24 cellular contexts compared by ENCODE assay signal in the genomic region with DNA sequence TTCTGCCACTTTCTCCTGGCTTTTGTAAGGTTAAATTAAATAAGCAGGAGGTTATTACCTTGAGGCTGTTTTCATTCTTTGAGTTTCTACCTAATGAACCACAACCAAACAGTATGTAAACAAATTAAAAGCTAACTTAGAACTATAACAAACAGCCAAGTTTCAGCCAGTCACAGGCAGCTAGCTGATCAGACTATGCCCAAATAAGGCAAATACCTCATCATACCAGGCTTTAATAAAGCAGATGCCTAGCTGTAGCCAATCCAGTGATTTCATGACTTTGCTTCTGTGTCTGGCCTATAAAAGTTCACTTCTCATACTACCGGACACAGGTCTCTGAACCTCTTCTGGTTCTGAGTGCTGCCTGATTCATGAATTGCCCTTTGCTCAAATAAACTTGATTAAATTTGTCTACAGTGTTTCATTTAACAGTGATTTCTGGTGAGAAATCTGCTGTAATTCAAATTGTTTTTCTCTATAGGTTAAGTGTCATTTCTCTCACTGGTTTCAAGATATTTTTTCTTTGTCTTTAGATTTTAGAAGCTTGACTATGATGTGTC. TPM values are rescaled to one million over a fixed set of nuclear protein-coding genes. Genes with fewer than 3 reads are reported as not detected.
DNase-seq lines count a peak whose midpoint lies in the region; ATAC-seq, FAIRE-seq and TF ChIP-seq lines count a peak whose summit lies in the region.
"Had no signal": no experiment of that assay in that cellular context is flagged by ENCODE, and none has a peak within 500 bp of the region (broad histone marks: within the 10 kb centered on the region; RNA-seq: fewer than 3 reads in every experiment).

No MANE protein-coding gene starts in this region.

- no peaks in the 10 kb centered on the region for H3K9me2 ChIP-seq in PC-3 (replicated peaks; ENCODE audit: low read length)

- no peak for TF ChIP-seq CTCF in PC-3 (conservative IDR thresholded peaks at IDR 0.05; ENCODE audit: low read depth, low read length)
- no peak for TF ChIP-seq CTCF in H1 (IDR thresholded peaks at IDR 0.05; ENCODE audit: control extremely low read depth in 1 of 3, insufficient read depth in 1 of 3, low read depth in 1 of 3, low read length in 3 of 3)
- TF ChIP-seq CTCF in lower lobe of right lung (IDR thresholded peaks at IDR 0.05), result no peak
- TF ChIP-seq CTCF in omental fat pad (IDR thresholded peaks at IDR 0.05), result no peak

- H4K5ac ChIP-seq in H1 (ENCODE audit: insufficient read length, low read depth, low read length), result no peak overlapping the region

- POLR2A ChIA-PET in PC-3 (lab: Charles Lee; ENCODE audit: unreplicated experiment), result no interaction called here
- POLR2A ChIA-PET in H1 (lab: Charles Lee; ENCODE audit: partially characterized antibody), result no interaction called here

- H3K9ac ChIP-seq in PC-3 (ENCODE audit: low read length) (no peak overlapping the region), H1 (replicated peaks in 1 of 4; ENCODE audit: extremely low read depth in 1 of 4, low read depth in 3 of 4, low read length in 3 of 4) (no peak overlapping the region)
- H3K9ac ChIP-seq: BLaER1, GM23248 had no signal

- H2AFZ ChIP-seq in PC-3 (ENCODE audit: low read length) (no peak overlapping the region), H1 (ENCODE audit: low read length) (no peak overlapping the region)
- H2AFZ ChIP-seq: GM23248 had no signal

- no peak overlapping the region for H2BK5ac ChIP-seq in H1 (ENCODE audit: low read depth, low read length)

- no peaks in the 10 kb centered on the region for H3K27me3 Mint-ChIP-seq in activated CD4-positive, alpha-beta T cell treated with anti-CD3 and anti-CD28 coated beads, Interleukin-2, amount 10 ng/mL, durations not matched to agents 24 days and 14 days

- no peak overlapping the region for H2BK120ac ChIP-seq in H1 (replicated peaks; ENCODE audit: low read depth, low read length)

- no peak for TF ChIP-seq POLR2A in H1 (IDR thresholded peaks at IDR 0.05; ENCODE audit: control extremely low read depth in 1 of 2, low read depth in 2 of 2, low read length in 2 of 2)

- no peak overlapping the region for H4K8ac ChIP-seq in H1 (ENCODE audit: extremely low read depth, insufficient read depth, low read length)

- H3K27me3 ChIP-seq in PC-3 (ENCODE audit: low read length), result no peaks in the 10 kb centered on the region
- H3K27me3 ChIP-seq in H1 (replicated peaks in 1 of 4; ENCODE audit: control insufficient read depth in 3 of 4, extremely low read depth in 1 of 4, insufficient read depth in 3 of 4, low read length in 3 of 4), result no peaks in the 10 kb centered on the region
- H3K27me3 ChIP-seq in lower lobe of right lung (ENCODE audit: low read depth), result no peaks in the 10 kb centered on the region
- H3K27me3 ChIP-seq: BLaER1 had no signal

- H3K4ac ChIP-seq in H1 (replicated peaks; ENCODE audit: insufficient read length, low read depth, low read length), result no peak overlapping the region

- no peak overlapping the region for H2BK20ac ChIP-seq in H1 (ENCODE audit: low read length)

- H4K20me1 ChIP-seq in PC-3 (ENCODE audit: low read length) (no peaks in the 10 kb centered on the region), H1 (replicated peaks in 1 of 2; ENCODE audit: control insufficient read depth in 1 of 2, insufficient read depth in 2 of 2, low read length in 2 of 2) (no peaks in the 10 kb centered on the region)
- H4K20me1 ChIP-seq: BLaER1 had no signal

- no peaks in the 10 kb centered on the region for H3K9me3 ChIP-seq in PC-3 (ENCODE audit: low read length)
- H3K9me3 ChIP-seq in H1 (ENCODE audit: insufficient read depth in 2 of 2, low read depth in 1 of 2, low read length in 1 of 2), result peaks cover 3 to 4% of the 10 kb centered on the region in 2 experiments; a peak in 2 of 4 replicates
- no peaks in the 10 kb centered on the region for H3K9me3 ChIP-seq in lower lobe of right lung
- H3K9me3 ChIP-seq: A549, BLaER1 had no signal

- TF ChIP-seq EP300 in H1 (IDR thresholded peaks at IDR 0.05; ENCODE audit: borderline replicate concordance in 1 of 2, low read depth in 2 of 2, low read length in 2 of 2), result no peak

- ATAC-seq in PC-3 (no peak), HG02623 (IDR thresholded peaks at IDR 0.05; ENCODE audit: unreplicated experiment) (no peak), lower lobe of right lung (no peak), omental fat pad (ENCODE audit: low FRiP score) (no peak)
- ATAC-seq: A549 had no signal

- H3K36me3 Mint-ChIP-seq in activated CD4-positive, alpha-beta T cell treated with anti-CD3 and anti-CD28 coated beads, Interleukin-2, amount 10 ng/mL, durations not matched to agents 24 days and 14 days (ENCODE audit: low read depth), result no peaks in the 10 kb centered on the region
- H3K36me3 Mint-ChIP-seq: CD14-positive monocyte; CD4-positive, alpha-beta memory T cell had no signal

- no peak for FAIRE-seq in H1 (lab: Jason Lieb, UNC)
- FAIRE-seq: GM12892, GM18507, H54 had no signal

- H4K91ac ChIP-seq in H1 (replicated peaks; ENCODE audit: insufficient read length, low read length), result no peak overlapping the region

- 0 out of 2 replicates have a peak, but pooled peaks cover 7% of the 10 kb centered on the region for H3K4me1 ChIP-seq in PC-3 (ENCODE audit: insufficient read depth, low read length)
- H3K4me1 ChIP-seq in H1 (replicated peaks in 1 of 4; ENCODE audit: control insufficient read depth in 3 of 4, insufficient read depth in 4 of 4, low read length in 3 of 4), result 0 out of 7 replicates have a peak, but pooled peaks cover 0 to 5% (median 0%) of the 10 kb centered on the region in 4 experiments
- no peaks in the 10 kb centered on the region for H3K4me1 ChIP-seq in lower lobe of right lung
- H3K4me1 ChIP-seq: A549, BLaER1 had no signal

- H2AK5ac ChIP-seq in H1 (ENCODE audit: low read depth, low read length), result no peak overlapping the region

- BruUV-seq in PC-3 (replicated peaks; lab: Mats Ljungman, UMichigan), result no TSS peak

- no peaks in the 10 kb centered on the region; the same call in 1 of the 2 replicates for H3K79me1 ChIP-seq in H1 (ENCODE audit: low read depth, low read length)

- H3K23ac ChIP-seq in H1 (ENCODE audit: insufficient read length), result no peak overlapping the region

- CTCF ChIA-PET in PC-3 (lab: Charles Lee) (no interaction called here), H1 (lab: Charles Lee; ENCODE audit: partially characterized antibody) (interaction anchor here (1.0 to 1.4 kb wide), 4 partner anchors 9 to 371 kb away, joined by 3 to 4 read pairs (median 3); no protein-coding TSS in a partner anchor)

- H3K18ac ChIP-seq in H1 (ENCODE audit: extremely low read depth, low read length), result no peak overlapping the region

- H3K23me2 ChIP-seq in H1 (ENCODE audit: low read depth, low read length), result no peaks in the 10 kb centered on the region

- peak; percentile 8 for DNase-seq in activated CD4-positive, alpha-beta T cell treated with anti-CD3 and anti-CD28 coated beads, Interleukin-2, amount 10 ng/mL, durations not matched to agents 24 days and 14 days
- DNase-seq in activated CD4-positive, alpha-beta T cell treated with anti-CD3 and anti-CD28 coated beads for 48 hours, result no peak
- DNase-seq in PC-3 (peak; percentile 10), H1 (ENCODE audit: low read depth in 1 of 2, low spot score in 2 of 2) (no peak), substantia nigra (lab: John Stamatoyannopoulos, UW) (no peak), lower lobe of right lung (no peak), omental fat pad (ENCODE audit: low spot score) (no peak)
- DNase-seq: AML-193; CD4-positive, alpha-beta memory T cell; DMS153; DMS79; GDM1; GM23248; HCEC 1CT; IMR-90 had no signal

- no peak overlapping the region for H3K56ac ChIP-seq in H1 (replicated peaks; ENCODE audit: insufficient read length, low read depth, low read length)

- H3K79me2 ChIP-seq in PC-3 (ENCODE audit: low read length), result no peaks in the 10 kb centered on the region
- H3K79me2 ChIP-seq in H1 (ENCODE audit: control insufficient read depth in 1 of 2, insufficient read depth in 2 of 2, low read length in 2 of 2), result peaks cover 0 to 14% of the 10 kb centered on the region in 2 experiments; a peak in 1 of 4 replicates

- H3K27ac Mint-ChIP-seq in activated CD4-positive, alpha-beta T cell treated with anti-CD3 and anti-CD28 coated beads, Interleukin-2, amount 10 ng/mL, durations not matched to agents 24 days and 14 days, result no peak overlapping the region
- H3K27ac Mint-ChIP-seq: CD14-positive monocyte had no signal

- intact Hi-C loops in activated CD4-positive, alpha-beta T cell treated with anti-CD3 and anti-CD28 coated beads, Interleukin-2, amount 10 ng/mL, durations not matched to agents 24 days and 14 days (cut with micrococcal nuclease), result no loop called here
- intact Hi-C loops in PC-3 (cut with micrococcal nuclease) (no loop called here), lower lobe of right lung (cut with DNase I) (no loop called here)

- no peak overlapping the region for H2BK12ac ChIP-seq in H1 (ENCODE audit: low read depth, low read length)

- 100% methylated on average over 1 of the region's 1 CpG; no CpG with 5 or more reads in 1 of the 2 experiments for WGBS in H1 (ENCODE audit: extremely low coverage in 1 of 2, insufficient coverage in 1 of 2, insufficient read length in 1 of 2, insufficient replicate concordance in 2 of 2, low coverage in 1 of 2, low lambda C conversion rate in 2 of 2, missing lambda C conversion rate in 1 of 2), 2 experiments

- H3K9me3 Mint-ChIP-seq in activated CD4-positive, alpha-beta T cell treated with anti-CD3 and anti-CD28 coated beads, Interleukin-2, amount 10 ng/mL, durations not matched to agents 24 days and 14 days, result no peaks in the 10 kb centered on the region

- no peak for TF ChIP-seq RAD21 in H1 (IDR thresholded peaks at IDR 0.05 in 1 of 2, conservative IDR thresholded peaks at IDR 0.05 in 1 of 2; ENCODE audit: low read depth in 2 of 2, low read length in 2 of 2)

- H3K4me3 ChIP-seq in PC-3 (ENCODE audit: low read length), result no peak overlapping the region
- no peak overlapping the region for H3K4me3 ChIP-seq in H1 (ENCODE audit: extremely low read depth in 1 of 4, insufficient read depth in 2 of 4, low read depth in 3 of 4, low read length in 4 of 4)
- H3K4me3 ChIP-seq in lower lobe of right lung, result no peak overlapping the region
- H3K4me3 ChIP-seq: A549, BLaER1, GM23248 had no signal

- H3F3A ChIP-seq in PC-3 (ENCODE audit: low read length, unreplicated experiment), result no peaks in the 10 kb centered on the region

- H3K14ac ChIP-seq in H1 (ENCODE audit: insufficient read length), result no peak overlapping the region

- H3K36me3 ChIP-seq in PC-3 (ENCODE audit: low read depth, low read length) (no peaks in the 10 kb centered on the region), H1 (ENCODE audit: control insufficient read depth in 2 of 4, insufficient read depth in 4 of 4, low read length in 3 of 4) (peaks cover 0 to 3% (median 0%) of the 10 kb centered on the region in 4 experiments; a peak in 1 of 8 replicates), lower lobe of right lung (no peaks in the 10 kb centered on the region)
- H3K36me3 ChIP-seq: BLaER1 had no signal

- no peak overlapping the region for H2BK15ac ChIP-seq in H1 (ENCODE audit: low read length)

- H3K4me3 Mint-ChIP-seq in activated CD4-positive, alpha-beta T cell treated with anti-CD3 and anti-CD28 coated beads, Interleukin-2, amount 10 ng/mL, durations not matched to agents 24 days and 14 days, result no peak overlapping the region
- H3K4me3 Mint-ChIP-seq: CD14-positive monocyte; CD4-positive, alpha-beta memory T cell had no signal

- no peaks in the 10 kb centered on the region for H3K4me1 Mint-ChIP-seq in activated CD4-positive, alpha-beta T cell treated with anti-CD3 and anti-CD28 coated beads, Interleukin-2, amount 10 ng/mL, durations not matched to agents 24 days and 14 days
- H3K4me1 Mint-ChIP-seq: CD14-positive monocyte; CD4-positive, alpha-beta memory T cell had no signal

- H3K4me2 ChIP-seq in PC-3 (ENCODE audit: low read length), result no peak overlapping the region
- no peak overlapping the region for H3K4me2 ChIP-seq in H1 (ENCODE audit: insufficient read depth in 1 of 2, low read depth in 2 of 2, low read length in 2 of 2)
- H3K4me2 ChIP-seq: A549, BLaER1 had no signal

- no peak overlapping the region for H3K27ac ChIP-seq in PC-3 (ENCODE audit: low read length)
- no peak overlapping the region for H3K27ac ChIP-seq in H1 (ENCODE audit: low read depth, low read length)
- H3K27ac ChIP-seq in substantia nigra (ENCODE audit: low read depth, low read length, poor library complexity, severe bottlenecking), result peak overlapping the region; percentile 80
- H3K27ac ChIP-seq in lower lobe of right lung, result no peak overlapping the region
- H3K27ac ChIP-seq: 22Rv1, A549, BLaER1, GM23248, HL-60 had no signal

RNA-seq across cellular contexts. Expression of a gene that starts 24.2 kb away (rescaled TPM):
- not detected in 2 replicates for total RNA-seq in activated CD4-positive, alpha-beta T cell treated with anti-CD3 and anti-CD28 coated beads, Interleukin-2, amount 10 ng/mL, durations not matched to agents 24 days and 14 days
- total RNA-seq in PC-3 (2014; rRNA removed) (1.7 and 3.6 TPM in 2 replicates), lower lobe of right lung (2.6 TPM), omental fat pad (1 to 10 TPM in 2 of 4 donors, under 1 TPM in 1, not detected in 1; 0.60 to 1.8 (median 1.0) TPM)
- 16.3 and 19.1 TPM in 2 replicates for total RNA-seq in H1 (2021; fragmentation: NEBNext Ultra II Directional; extraction: Animal tissue kit (Norgen Biotek cat#: 25700))
- 7.3 and 14.1 TPM in 2 replicates for polyA plus RNA-seq in H1 (2011; rRNA removed)
- 12.0 TPM for polyA plus RNA-seq in H1 (2011; cell fraction: cytosol; rRNA removed)
- polyA plus RNA-seq in H1 (2011; cell fraction: nucleus; rRNA removed), result 4.2 TPM
- 11.6 to 20.1 TPM (median 12.1 TPM) in 4 replicates for polyA plus RNA-seq in H1 (2012, experiment 1 of 2)
- 2.3 TPM for polyA plus RNA-seq in H1 (2012, experiment 2 of 2)
- polyA plus RNA-seq in H1 (2013, experiment 1 of 2), result 11.2 TPM
- polyA plus RNA-seq in H1 (2013, experiment 2 of 2), result 10.2 TPM
- polyA minus RNA-seq in H1 (2011; rRNA and poly(A)+ RNA removed), result 3.2 and 4.7 TPM in 2 replicates
- 4.3 TPM for polyA minus RNA-seq in H1 (2011; cell fraction: cytosol; rRNA and poly(A)+ RNA removed)
- polyA minus RNA-seq in H1 (2011; cell fraction: nucleus; rRNA and poly(A)+ RNA removed), result 11.8 TPM
- total RNA-seq: CD4-positive, alpha-beta memory T cell; GM23248; IMR-90 had no signal
- polyA plus RNA-seq: CD14-positive monocyte, IMR-90 had no signal

Comparison
In these comparisons a context has a peak if more than half of its experiments do, and no peak if none do; other contexts are left out.
1. DNase-seq: peak in activated CD4-positive, alpha-beta T cell treated with anti-CD3 and anti-CD28 coated beads, Interleukin-2, amount 10 ng/mL, durations not matched to agents 24 days and 14 days (single experiment) and PC-3 (single experiment); none in activated CD4-positive, alpha-beta T cell treated with anti-CD3 and anti-CD28 coated beads for 48 hours (single experiment), H1 (0 of 2), substantia nigra (0 of 49), lower lobe of right lung (single experiment) and omental fat pad (single experiment).